In genomic region chr1:56776581-56776980, GRCh38 we compare ENCODE assay signal across 34 cellular contexts. TPM values are rescaled to one million over a fixed set of nuclear protein-coding genes. Genes with fewer than 3 reads are reported as not detected.
"Had no signal": no experiment of that assay in that cellular context is flagged by ENCODE, and none has a peak within 500 bp of the region (broad histone marks: within the 10 kb centered on the region; RNA-seq: fewer than 3 reads in every experiment).

No MANE protein-coding gene starts in this region.

- H3K4me1 ChIP-seq: pancreas, psoas muscle, suprapubic skin, testis, tibial artery, transverse colon, upper lobe of right lung, uterus had no signal

- ATAC-seq: naive thymus-derived CD8-positive, alpha-beta T cell; natural killer cell treated with Interleukin-12 subunit alpha and Interleukin-12 subunit beta and Interleukin-15 and Interleukin-18, amount 100 ng/mL, for 72 hours; psoas muscle; right cardiac atrium; sciatic nerve; stimulated activated memory B cell treated with anti-CD40 and anti-IgM and Interleukin-4, amounts not matched to agents 10 μg/mL and 1 μg/mL and 100 μg/mL, for 72 hours; stimulated activated naive CD8-positive, alpha-beta T cell treated with anti-CD3 and anti-CD28 coated beads, Interleukin-15, amount 100 ng/mL, for 72 hours; stimulated activated naive CD8-positive, alpha-beta T cell treated with anti-CD3 and anti-CD28 coated beads, Interleukin-15, Interleukin-2, amounts not matched to agents 100 U/mL and 50 U/mL, for 24 hours; upper lobe of right lung had no signal

- H3K27ac Mint-ChIP-seq: naive thymus-derived CD8-positive, alpha-beta T cell; natural killer cell treated with Interleukin-12 subunit alpha and Interleukin-12 subunit beta and Interleukin-15 and Interleukin-18, amount 100 ng/mL, for 72 hours; nephron progenitor cell; progenitor cell of endocrine pancreas; stimulated activated memory B cell treated with anti-CD40 and anti-IgM and Interleukin-4, amounts not matched to agents 10 μg/mL and 1 μg/mL and 100 μg/mL, for 72 hours; stimulated activated naive CD8-positive, alpha-beta T cell treated with anti-CD3 and anti-CD28 coated beads, Interleukin-15, amount 100 ng/mL, for 72 hours; type B pancreatic cell had no signal

- H3K4me3 ChIP-seq: pancreas, psoas muscle, skin epidermis, smooth muscle cell, spleen, suprapubic skin, testis, tibial artery, transverse colon, upper lobe of right lung, uterus had no signal

- H3K4me3 Mint-ChIP-seq: naive thymus-derived CD8-positive, alpha-beta T cell; natural killer cell treated with Interleukin-12 subunit alpha and Interleukin-12 subunit beta and Interleukin-15 and Interleukin-18, amount 100 ng/mL, for 72 hours; nephron progenitor cell; neural crest cell; stimulated activated memory B cell treated with anti-CD40 and anti-IgM and Interleukin-4, amounts not matched to agents 10 μg/mL and 1 μg/mL and 100 μg/mL, for 72 hours; stimulated activated naive CD8-positive, alpha-beta T cell treated with anti-CD3 and anti-CD28 coated beads, Interleukin-15, amount 100 ng/mL, for 72 hours; type B pancreatic cell had no signal

- DNase-seq: naive thymus-derived CD8-positive, alpha-beta T cell; nephron progenitor cell; nucleus accumbens; pancreas; posterior cingulate gyrus; psoas muscle; right cardiac atrium; spleen; stimulated activated CD4-positive, alpha-beta T cell treated with anti-CD3 and anti-CD28 coated beads, Interleukin-12 subunit alpha, Interleukin-12 subunit beta, amount 100 ng/mL, for 4 hours; stimulated activated CD4-positive, alpha-beta T cell treated with anti-CD3 and anti-CD28 coated beads, Interleukin-1b, Interleukin-23, amount 100 ng/mL, for 48 hours; stimulated activated CD4-positive, alpha-beta T cell treated with anti-CD3 and anti-CD28 coated beads, Interleukin-4, amount 100 ng/mL, for 1 hour; stimulated activated CD4-positive, alpha-beta T cell treated with anti-CD3 and anti-CD28 coated beads, Interleukin-4, amount 100 ng/mL, for 4 hours; stimulated activated CD8-positive, alpha-beta memory T cell treated with anti-CD3 and anti-CD28 coated beads, Interleukin-4, amount 100 ng/mL, for 48 hours; stimulated activated naive CD4-positive, alpha-beta T cell; stimulated activated naive CD8-positive, alpha-beta T cell treated with anti-CD3 and anti-CD28 coated beads, Interleukin-15, amount 100 ng/mL, for 72 hours; stimulated activated naive CD8-positive, alpha-beta T cell treated with anti-CD3 and anti-CD28 coated beads, Interleukin-15, Interleukin-2, amounts not matched to agents 100 U/mL and 50 U/mL, for 24 hours; substantia nigra; testis; tibial artery; transverse colon; upper lobe of right lung; uterus had no signal

- H3K4me2 ChIP-seq: smooth muscle cell had no signal

- H3K9me3 Mint-ChIP-seq: naive thymus-derived CD8-positive, alpha-beta T cell; natural killer cell treated with Interleukin-12 subunit alpha and Interleukin-12 subunit beta and Interleukin-15 and Interleukin-18, amount 100 ng/mL, for 72 hours; nephron progenitor cell; neural crest cell; stimulated activated naive CD8-positive, alpha-beta T cell treated with anti-CD3 and anti-CD28 coated beads, Interleukin-15, amount 100 ng/mL, for 72 hours; type B pancreatic cell had no signal

- H3K4me1 Mint-ChIP-seq: nephron progenitor cell; neural crest cell; stimulated activated naive CD8-positive, alpha-beta T cell treated with anti-CD3 and anti-CD28 coated beads, Interleukin-15, amount 100 ng/mL, for 72 hours had no signal

- H3K36me3 ChIP-seq: neutrophil, pancreas, spleen, suprapubic skin, tibial artery, transverse colon, upper lobe of right lung, uterus had no signal

- H3K27me3 ChIP-seq: neutrophil, pancreas, spleen, suprapubic skin, testis, tibial artery, transverse colon, upper lobe of right lung, uterus had no signal

- H3K9me3 ChIP-seq: neutrophil, pancreas, psoas muscle, spleen, suprapubic skin, testis, tibial artery, transverse colon, upper lobe of right lung, uterus had no signal

- H3K27me3 Mint-ChIP-seq: progenitor cell of endocrine pancreas; stimulated activated naive CD8-positive, alpha-beta T cell treated with anti-CD3 and anti-CD28 coated beads, Interleukin-15, amount 100 ng/mL, for 72 hours had no signal

- H3K27ac ChIP-seq: neutrophil, pancreas, psoas muscle, skin epidermis, spleen, suprapubic skin, testis, tibial artery, transverse colon, upper lobe of right lung, uterus had no signal

RNA-seq across cellular contexts. Expression of gene FYB2, which starts 42.6 kb away (rescaled TPM):
- total RNA-seq: naive thymus-derived CD8-positive, alpha-beta T cell; natural killer cell treated with Interleukin-12 subunit alpha and Interleukin-12 subunit beta and Interleukin-15 and Interleukin-18, amount 100 ng/mL, for 72 hours; neural crest cell; omental fat pad; osteocyte; sciatic nerve; spleen had no signal
- polyA plus RNA-seq: naive thymus-derived CD8-positive, alpha-beta T cell; spleen had no signal
